ENCODE assay signal across 30 cellular contexts in the genomic region with DNA sequence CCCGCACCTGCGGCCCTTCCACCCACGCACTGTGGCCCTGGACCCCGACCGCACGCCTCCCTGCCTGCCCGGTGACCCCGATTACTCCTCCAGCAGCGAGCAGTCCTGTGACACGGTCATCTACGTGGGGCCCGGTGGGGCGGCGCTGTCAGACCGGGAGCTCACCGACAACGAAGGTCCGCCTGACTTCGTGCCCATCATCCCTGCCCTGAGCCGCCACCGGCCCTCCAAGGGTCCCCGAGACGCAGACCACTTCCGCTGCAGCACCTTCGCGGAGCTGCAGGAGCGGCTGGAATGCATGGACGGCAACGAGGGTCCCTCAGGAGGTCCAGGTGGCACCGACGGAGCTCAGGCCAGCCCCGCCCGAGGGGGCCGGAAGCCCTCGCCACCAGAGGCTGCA.
"Had no signal": no experiment of that assay in that cellular context is flagged by ENCODE, and none has a peak within 500 bp of the region (broad histone marks: within the 10 kb centered on the region; RNA-seq: fewer than 3 reads in every experiment).

No MANE protein-coding gene starts in this region.

- H3K4me2 ChIP-seq: PC-9 had no signal

- DNase-seq: MM.1S, MV-4-11, NCI-H1092, NCI-H1105, NCI-H1417 treated with DMSO at 0.1 percent for 48 hours, NCI-H1436 treated with DMSO at 0.1 percent for 48 hours, NCI-H1694 treated with DMSO at 0.1 percent for 48 hours, NCI-H187 treated with DMSO at 0.1 percent for 48 hours, NCI-H2029 treated with DMSO at 0.1 percent for 48 hours, NCI-H2081 treated with DMSO at 0.1 percent for 48 hours, NCI-H2107, NCI-H2171, NCI-H226, NCI-H446 treated with DMSO at 0.1 percent for 48 hours, NCI-H510A, NCI-H524, NCI-H526, NCI-H69, NCI-H748 treated with DMSO at 0.1 percent for 48 hours, NCI-H82, PC-9, SHP77, SIG-M5, SJCRH30, T-cell had no signal

- H3K9me3 ChIP-seq: SJCRH30 had no signal

- H3K4me3 ChIP-seq: PC-9, SJCRH30, SK-N-MC had no signal

- H3K4me1 ChIP-seq: SJCRH30 had no signal

- H3K27ac ChIP-seq: PC-9, RWPE1, SJCRH30, SK-N-MC had no signal

- ATAC-seq: Panc1, Right ventricle myocardium inferior, SK-N-SH treated with all-trans-retinoic acid at 6 μM for 48 hours, T-cell had no signal

- H3K27me3 ChIP-seq: SJCRH30 had no signal
